ENCODE assay signal across 30 cellular contexts in genomic region chr1:225511828-225512381, GRCh38.
"Had no signal": no experiment of that assay in that cellular context is flagged by ENCODE, and none has a peak within 500 bp of the region (broad histone marks: within the 10 kb centered on the region; RNA-seq: fewer than 3 reads in every experiment).

No MANE protein-coding gene starts in this region.

- H3K4me3 Mint-ChIP-seq: activated CD4-positive, alpha-beta memory T cell treated with anti-CD3 and anti-CD28 coated beads for 36 hours; activated CD4-positive, alpha-beta T cell treated with anti-CD3 and anti-CD28 coated beads, Interleukin-2, amount 10 ng/mL, durations not matched to agents 7 days and 5 days; activated naive CD8-positive, alpha-beta T cell treated with anti-CD3 and anti-CD28 coated beads, Interleukin-2, amount 50 U/mL, for 24 hours; activated T-cell treated with anti-CD3 and anti-CD28 coated beads, Interleukin-2, amount 50 U/mL, for 4 hours; brain; central memory CD8-positive, alpha-beta T cell; T-cell had no signal

- H3K9me3 Mint-ChIP-seq: activated CD4-positive, alpha-beta memory T cell treated with anti-CD3 and anti-CD28 coated beads for 36 hours; activated CD4-positive, alpha-beta T cell treated with anti-CD3 and anti-CD28 coated beads, Interleukin-2, amount 10 ng/mL, durations not matched to agents 7 days and 5 days; activated naive CD4-positive, alpha-beta T cell treated with anti-CD3 and anti-CD28 coated beads, Interleukin-2, amount 50 U/mL, for 72 hours; activated naive CD8-positive, alpha-beta T cell treated with anti-CD3 and anti-CD28 coated beads, Interleukin-2, amount 50 U/mL, for 24 hours; activated T-cell treated with anti-CD3 and anti-CD28 coated beads, Interleukin-2, amount 50 U/mL, for 4 hours; brain; central memory CD8-positive, alpha-beta T cell; T-cell had no signal

- H3K27ac ChIP-seq: ascending aorta had no signal

- H3K4me3 ChIP-seq: ascending aorta, MG63 had no signal

- H3K4me1 Mint-ChIP-seq: activated CD4-positive, alpha-beta T cell treated with anti-CD3 and anti-CD28 coated beads, Interleukin-2, amount 10 ng/mL, durations not matched to agents 7 days and 5 days; central memory CD8-positive, alpha-beta T cell; T-cell had no signal

- FAIRE-seq: colon had no signal

- H3K27me3 ChIP-seq: ascending aorta, MG63 had no signal

- H3K27ac Mint-ChIP-seq: activated CD4-positive, alpha-beta memory T cell treated with anti-CD3 and anti-CD28 coated beads for 36 hours; activated CD4-positive, alpha-beta T cell treated with anti-CD3 and anti-CD28 coated beads, Interleukin-2, amount 10 ng/mL, durations not matched to agents 7 days and 5 days; activated naive CD4-positive, alpha-beta T cell treated with anti-CD3 and anti-CD28 coated beads, Interleukin-2, amount 50 U/mL, for 72 hours; activated naive CD8-positive, alpha-beta T cell treated with anti-CD3 and anti-CD28 coated beads, Interleukin-2, amount 50 U/mL, for 24 hours; T-cell had no signal

- H3K9me3 ChIP-seq: ascending aorta, MG63 had no signal

- ATAC-seq: activated naive CD4-positive, alpha-beta T cell treated with anti-CD3 and anti-CD28 coated beads, Interleukin-2, amount 50 U/mL, for 72 hours; activated naive CD8-positive, alpha-beta T cell treated with anti-CD3 and anti-CD28 coated beads, Interleukin-2, amount 50 U/mL, for 24 hours; activated T-cell treated with anti-CD3 and anti-CD28 coated beads, Interleukin-2, amount 50 U/mL, for 4 hours; T-cell had no signal

- H3K36me3 Mint-ChIP-seq: activated CD4-positive, alpha-beta memory T cell treated with anti-CD3 and anti-CD28 coated beads for 36 hours; activated naive CD4-positive, alpha-beta T cell treated with anti-CD3 and anti-CD28 coated beads, Interleukin-2, amount 50 U/mL, for 72 hours; T-cell had no signal

- DNase-seq: activated CD4-positive, alpha-beta memory T cell treated with anti-CD3 and anti-CD28 coated beads for 36 hours; activated CD4-positive, alpha-beta T cell treated with anti-CD3 and anti-CD28 coated beads, Interleukin-2, amount 10 ng/mL, durations not matched to agents 7 days and 5 days; activated CD4-positive, CD25-positive, alpha-beta regulatory T cell; activated CD8-positive, alpha-beta memory T cell treated with anti-CD3 and anti-CD28 coated beads for 24 hours; activated effector memory CD4-positive, alpha-beta T cell treated with anti-CD3 and anti-CD28 coated beads, Interleukin-2, amount 50 U/mL, for 16 hours; activated naive CD4-positive, alpha-beta T cell treated with Interleukin-2 at 50 U/mL for 16 hours; activated naive CD8-positive, alpha-beta T cell treated with anti-CD3 and anti-CD28 coated beads, Interleukin-2, amount 50 U/mL, for 24 hours; activated T-cell treated with anti-CD3 and anti-CD28 coated beads, Interleukin-2, amount 50 U/mL, for 4 hours; amniotic stem cell; MG63; MV-4-11; NCI-H1092 treated with DMSO at 0.1 percent for 48 hours; NCI-H1417 treated with DMSO at 0.1 percent for 48 hours; NCI-H1694; NCI-H2029; NCI-H2107; NCI-H2171 treated with DMSO at 0.1 percent for 48 hours; NCI-H226; NCI-H526; NCI-H82; NK-92 treated with Interleukin-12 subunit alpha and Interleukin-12 subunit beta, amount 100 ng/mL, for 24 hours; SHP77; T-cell; T-helper 2 cell; T1000 had no signal
